Comparison of ENCODE assay signal across 15 cellular contexts in the genomic region with DNA sequence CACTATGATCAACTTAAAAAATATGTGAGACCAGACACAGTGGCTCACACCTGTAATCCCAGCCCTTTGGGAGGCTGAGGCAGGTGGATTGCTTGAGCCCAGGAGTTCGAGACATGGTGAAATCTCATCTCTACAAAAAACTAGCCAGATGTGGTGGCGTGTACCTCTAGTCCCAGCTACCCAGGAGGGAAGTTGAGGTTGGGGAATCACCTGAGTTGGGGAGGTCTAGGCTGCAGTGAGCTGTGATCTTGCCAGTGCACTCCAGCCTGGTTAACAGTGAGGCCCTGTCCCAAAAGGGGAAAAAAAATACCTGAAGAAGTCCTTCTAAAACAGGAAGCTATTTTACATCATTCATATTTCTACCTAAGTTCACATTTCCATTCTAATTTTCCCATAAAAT.
DNase-seq lines count a peak whose midpoint lies in the region; ATAC-seq and TF ChIP-seq lines count a peak whose summit lies in the region.
"Had no signal": no experiment of that assay in that cellular context is flagged by ENCODE, and none has a peak within 500 bp of the region (broad histone marks: within the 10 kb centered on the region; RNA-seq: fewer than 3 reads in every experiment).

No MANE protein-coding gene starts in this region.

- in situ Hi-C loops in mammary epithelial cell (cut with MboI; ENCODE audit: low sequenced_read_pairs in 2 of 2), result loop anchor here in 1 of 2 donors (25.0 kb wide), 1 partner anchor 320 kb away; no protein-coding TSS in a partner anchor
- in situ Hi-C loops in brain microvascular endothelial cell (cut with HindIII; ENCODE audit: low pct_ligation_motif_present, low sequenced_read_pairs), result no loop called here

- WGBS in mammary epithelial cell (ENCODE audit: low coverage, missing lambda C conversion rate), result 92% methylated on average over 2 of the region's 2 CpGs

- peak overlapping the region in 1 of 8 donors; percentile 38 for H3K4me3 Mint-ChIP-seq in naive B cell
- H3K4me3 Mint-ChIP-seq: activated CD4-positive, alpha-beta T cell treated with anti-CD3 and anti-CD28 coated beads, Interleukin-2, amount 10 ng/mL, durations not matched to agents 24 days and 14 days; activated naive CD4-positive, alpha-beta T cell treated with anti-CD3 and anti-CD28 coated beads, Interleukin-2, amount 10 ng/mL, durations not matched to agents 7 days and 5 days; H9 had no signal

- no peak overlapping the region for H3K4me2 ChIP-seq in mammary epithelial cell (ENCODE audit: insufficient read depth, low read depth, low read length)

- H3K27ac ChIP-seq in mammary epithelial cell (ENCODE audit: insufficient read depth, low read depth, low read length) (no peak overlapping the region), brain microvascular endothelial cell (no peak overlapping the region)

- H3K4me1 Mint-ChIP-seq in naive B cell, result peaks cover 13 to 15% (median 14%) of the 10 kb centered on the region in 3 donors

- ATAC-seq in GM18909 (IDR thresholded peaks at IDR 0.05; ENCODE audit: poor library complexity, unreplicated experiment) (peak; percentile 52), GM21576 (IDR thresholded peaks at IDR 0.05; ENCODE audit: unreplicated experiment) (peak; percentile 39), HG03095 (IDR thresholded peaks at IDR 0.05; ENCODE audit: unreplicated experiment) (peak; percentile 45), naive B cell (ENCODE audit: low read depth in 2 of 2) (peak; percentile 77 to 83)

- no peak overlapping the region for H3K4me3 ChIP-seq in mammary epithelial cell (replicated peaks in 1 of 3; ENCODE audit: insufficient read depth in 1 of 3, low read depth in 2 of 3, low read length in 3 of 3)
- H3K4me3 ChIP-seq in brain microvascular endothelial cell (ENCODE audit: low read depth, low read length), result no peak overlapping the region

- H2AFZ ChIP-seq in mammary epithelial cell (ENCODE audit: low read depth, low read length), result no peak overlapping the region

- no peaks in the 10 kb centered on the region for H3K4me1 ChIP-seq in mammary epithelial cell (ENCODE audit: insufficient read depth, low read length)

- no peaks in the 10 kb centered on the region for H4K20me1 ChIP-seq in mammary epithelial cell (ENCODE audit: insufficient read depth, low read length)

- no peaks in the 10 kb centered on the region for H3K9me3 ChIP-seq in mammary epithelial cell (replicated peaks; ENCODE audit: insufficient read depth, low read length)
- H3K9me3 ChIP-seq: Caco-2 had no signal

- H3K9ac ChIP-seq in mammary epithelial cell (ENCODE audit: insufficient read depth, low read length), result no peak overlapping the region

- CTCF ChIA-PET in mammary epithelial cell (lab: Charles Lee; ENCODE audit: low non-redundant PET), result no interaction called here

- TF ChIP-seq CTCF in mammary epithelial cell (conservative IDR thresholded peaks at IDR 0.05 in 1 of 2, IDR thresholded peaks at IDR 0.05 in 1 of 2; ENCODE audit: extremely low read depth in 1 of 2, insufficient read depth in 1 of 2, low read depth in 1 of 2, low read length in 2 of 2), result no peak
- no peak for TF ChIP-seq CTCF in brain microvascular endothelial cell (IDR thresholded peaks at IDR 0.05; ENCODE audit: low read depth, low read length, missing control alignments)

- no peaks in the 10 kb centered on the region for H3K9me3 Mint-ChIP-seq in naive B cell
- H3K9me3 Mint-ChIP-seq: activated naive CD4-positive, alpha-beta T cell treated with anti-CD3 and anti-CD28 coated beads, Interleukin-2, amount 10 ng/mL, durations not matched to agents 7 days and 5 days; H9 had no signal

- H3K27ac Mint-ChIP-seq in naive B cell, result peak overlapping the region in 5 of 6 donors; percentile 31 to 78 (median 44)
- H3K27ac Mint-ChIP-seq: activated CD4-positive, alpha-beta T cell treated with anti-CD3 and anti-CD28 coated beads, Interleukin-2, amount 10 ng/mL, durations not matched to agents 24 days and 14 days; activated naive CD4-positive, alpha-beta T cell treated with anti-CD3 and anti-CD28 coated beads, Interleukin-2, amount 10 ng/mL, durations not matched to agents 7 days and 5 days; H9 had no signal

- no peaks in the 10 kb centered on the region for H3K27me3 Mint-ChIP-seq in naive B cell
- H3K27me3 Mint-ChIP-seq: activated CD4-positive, alpha-beta T cell treated with anti-CD3 and anti-CD28 coated beads, Interleukin-2, amount 10 ng/mL, durations not matched to agents 24 days and 14 days; activated naive CD4-positive, alpha-beta T cell treated with anti-CD3 and anti-CD28 coated beads, Interleukin-2, amount 10 ng/mL, durations not matched to agents 7 days and 5 days had no signal

- H3K79me2 ChIP-seq in mammary epithelial cell (ENCODE audit: insufficient read depth, low read length), result no peaks in the 10 kb centered on the region

- no peaks in the 10 kb centered on the region for H3K27me3 ChIP-seq in mammary epithelial cell (ENCODE audit: insufficient read depth, low read length)
- no peaks in the 10 kb centered on the region for H3K27me3 ChIP-seq in brain microvascular endothelial cell (replicated peaks)

- DNase-seq in naive B cell, result peak; percentile 21
- no peak for DNase-seq in mammary epithelial cell
- no peak for DNase-seq in brain microvascular endothelial cell
- DNase-seq in activated CD8-positive, alpha-beta memory T cell treated with anti-CD3 and anti-CD28 coated beads for 24 hours, result no peak
- no peak for DNase-seq in 8988T
- DNase-seq: activated CD4-positive, alpha-beta T cell treated with anti-CD3 and anti-CD28 coated beads, Interleukin-2, amount 10 ng/mL, durations not matched to agents 24 days and 14 days; activated naive CD4-positive, alpha-beta T cell treated with anti-CD3 and anti-CD28 coated beads, Interleukin-2, amount 10 ng/mL, durations not matched to agents 7 days and 5 days; Caco-2; cerebellar nuclear complex; H9; NCI-H187; stimulated activated CD4-positive, alpha-beta T cell treated with anti-CD3 and anti-CD28 coated beads, Interleukin-4, amount 100 ng/mL, for 1 hour had no signal

- H3K36me3 ChIP-seq in mammary epithelial cell (ENCODE audit: insufficient read depth, low read length) (no peaks in the 10 kb centered on the region), brain microvascular endothelial cell (replicated peaks) (no peaks in the 10 kb centered on the region)

- intact Hi-C loops in mammary epithelial cell (cut with micrococcal nuclease), result no loop called here

- dilution Hi-C loops in mammary epithelial cell (cut with HindIII; ENCODE audit: low sequenced_read_pairs), result no loop called here

- no peaks in the 10 kb centered on the region for H3K36me3 Mint-ChIP-seq in naive B cell
- H3K36me3 Mint-ChIP-seq: activated naive CD4-positive, alpha-beta T cell treated with anti-CD3 and anti-CD28 coated beads, Interleukin-2, amount 10 ng/mL, durations not matched to agents 7 days and 5 days had no signal

- BruUV-seq in mammary epithelial cell (replicated peaks; lab: Mats Ljungman, UMichigan), result no TSS peak
